ENCODE assay signal across 8 cellular contexts in genomic region chr1:203324103-203325003, GRCh38. TPM values are rescaled to one million over a fixed set of nuclear protein-coding genes. Genes with fewer than 3 reads are reported as not detected.
A peak's percentile ranks its signal among the peaks of the same experiment; 100 is the strongest.
DNase-seq lines count a peak whose midpoint lies in the region; ATAC-seq and TF ChIP-seq lines count a peak whose summit lies in the region.

No MANE protein-coding gene starts in this region.

- no peaks in the 10 kb centered on the region for H3K36me3 Mint-ChIP-seq in activated naive CD8-positive, alpha-beta T cell treated with anti-CD3 and anti-CD28 coated beads for 36 hours

- H3K4me1 ChIP-seq in mucosa of stomach (ENCODE audit: control insufficient read depth, insufficient read depth, low read length): peaks cover 90% of the 10 kb centered on the region

- no peak overlapping the region for H3K4me3 ChIP-seq in NB4 (ENCODE audit: low read depth, low read length)
- H3K4me3 ChIP-seq in mucosa of stomach (ENCODE audit: low read length): no peak overlapping the region

- no peaks in the 10 kb centered on the region for H3K27me3 Mint-ChIP-seq in activated naive CD8-positive, alpha-beta T cell treated with anti-CD3 and anti-CD28 coated beads for 36 hours

- H3K4me3 Mint-ChIP-seq in activated naive CD8-positive, alpha-beta T cell treated with anti-CD3 and anti-CD28 coated beads for 36 hours: peak overlapping the region; percentile 50

- ATAC-seq in HG03457 (IDR thresholded peaks at IDR 0.05; ENCODE audit: unreplicated experiment): no peak

- H3K9me3 ChIP-seq in mucosa of stomach (ENCODE audit: control insufficient read depth, low read length): no peaks in the 10 kb centered on the region

- TF ChIP-seq POLR2A in NB4 (IDR thresholded peaks at IDR 0.05; ENCODE audit: extremely low read depth, insufficient read length): no peak

- DNase-seq in C1 segment of cervical spinal cord (lab: John Stamatoyannopoulos, UW) (peak in 10 of 14 donors; percentile 35 to 75 (median 52)), NB4 (ENCODE audit: low read depth) (peak; percentile 24), NCI-H748 (lab: John Stamatoyannopoulos, UW; ENCODE audit: unreplicated experiment) (no peak), EL (no peak), NCI-H1048 (lab: John Stamatoyannopoulos, UW) (no peak)
- peak; percentile 45 for DNase-seq in activated naive CD8-positive, alpha-beta T cell treated with anti-CD3 and anti-CD28 coated beads for 36 hours

- H3K27ac Mint-ChIP-seq in activated naive CD8-positive, alpha-beta T cell treated with anti-CD3 and anti-CD28 coated beads for 36 hours: peak overlapping the region; percentile 75

- no peaks in the 10 kb centered on the region for H3K27me3 ChIP-seq in mucosa of stomach (ENCODE audit: control insufficient read depth, insufficient read depth, low read length)

- no peaks in the 10 kb centered on the region for H3K9me3 Mint-ChIP-seq in activated naive CD8-positive, alpha-beta T cell treated with anti-CD3 and anti-CD28 coated beads for 36 hours

- H3K36me3 ChIP-seq in mucosa of stomach (ENCODE audit: control insufficient read depth, insufficient read depth, low read length): no peaks in the 10 kb centered on the region

- TF ChIP-seq CTCF in NB4 (IDR thresholded peaks at IDR 0.05; ENCODE audit: low read depth, low read length): no peak

- peaks cover 85% of the 10 kb centered on the region for H3K4me1 Mint-ChIP-seq in activated naive CD8-positive, alpha-beta T cell treated with anti-CD3 and anti-CD28 coated beads for 36 hours

- peak overlapping the region; percentile 91 for H3K9ac ChIP-seq in mucosa of stomach (ENCODE audit: low read length)

RNA-seq across cellular contexts. Expression of gene BTG2, which starts 19.0 kb away (rescaled TPM):
- 10 to 100 TPM; 74.7 to 81.2 TPM for total RNA-seq in activated naive CD8-positive, alpha-beta T cell treated with anti-CD3 and anti-CD28 coated beads for 36 hours

RNA-seq across cellular contexts. Expression of gene FMOD, which starts 26.6 kb away (rescaled TPM):
- 1 to 10 TPM; 3.2 to 3.3 TPM for total RNA-seq in activated naive CD8-positive, alpha-beta T cell treated with anti-CD3 and anti-CD28 coated beads for 36 hours

Comparison
In these comparisons a context has a peak if more than half of its experiments do, and no peak if none do; other contexts are left out.
1. DNase-seq: peak in C1 segment of cervical spinal cord (10 of 14), NB4 (single experiment) and activated naive CD8-positive, alpha-beta T cell treated with anti-CD3 and anti-CD28 coated beads for 36 hours (single experiment); none in NCI-H748 (single experiment), EL (single experiment) and NCI-H1048 (single experiment).